ENCODE assay signal across 28 cellular contexts in the genomic region with DNA sequence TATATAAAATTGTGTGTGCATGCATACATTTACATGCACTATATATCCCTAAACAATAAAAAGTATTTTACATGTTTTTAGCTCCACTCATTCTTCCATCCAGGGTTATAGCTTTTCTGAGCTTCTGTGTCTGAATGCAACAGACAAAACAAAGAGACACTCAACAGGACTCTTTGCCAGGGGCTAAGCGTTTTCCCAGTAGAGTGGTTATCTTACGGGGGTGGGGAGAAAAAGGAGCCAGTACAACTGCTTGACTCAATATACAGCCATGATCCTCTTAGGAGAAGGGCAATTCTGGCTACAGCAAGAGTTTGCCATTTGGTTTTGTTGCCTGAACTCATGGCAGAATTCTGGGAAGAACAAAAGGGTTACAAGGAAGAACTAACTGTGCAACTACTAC.
"Had no signal": no experiment of that assay in that cellular context is flagged by ENCODE, and none has a peak within 500 bp of the region (broad histone marks: within the 10 kb centered on the region; RNA-seq: fewer than 3 reads in every experiment).

No MANE protein-coding gene starts in this region.

- H3K4me1 ChIP-seq: left lung, right atrium auricular region, testis, vagina had no signal

- H3K36me3 ChIP-seq: left lung, lower lobe of right lung, ovary, right atrium auricular region, right lobe of liver, thyroid gland, transverse colon, upper lobe of left lung, vagina had no signal

- H3K27ac ChIP-seq: left lung, lower lobe of right lung, ovary, right atrium auricular region, right lobe of liver, testis, thyroid gland, transverse colon, upper lobe of left lung, vagina had no signal

- ATAC-seq: left colon; left lung; lower lobe of right lung; natural killer cell treated with Interleukin-12 subunit alpha and Interleukin-12 subunit beta and Interleukin-15 and Interleukin-18, amount 100 ng/mL, for 72 hours; stimulated activated memory B cell treated with anti-CD40 and anti-IgM and Interleukin-4, amounts not matched to agents 10 μg/mL and 1 μg/mL and 100 μg/mL, for 72 hours; stimulated activated naive CD8-positive, alpha-beta T cell treated with anti-CD3 and anti-CD28 coated beads, Interleukin-15, amount 100 ng/mL, for 72 hours had no signal

- H3K9me3 ChIP-seq: left lung, lower lobe of right lung, ovary, right atrium auricular region, right lobe of liver, testis, thyroid gland, transverse colon, upper lobe of left lung, vagina had no signal

- H3K4me3 Mint-ChIP-seq: immature natural killer cell; naive B cell; natural killer cell treated with Interleukin-12 subunit alpha and Interleukin-12 subunit beta and Interleukin-15 and Interleukin-18, amount 100 ng/mL, for 72 hours; stimulated activated memory B cell treated with anti-CD40 and anti-IgM and Interleukin-4, amounts not matched to agents 10 μg/mL and 1 μg/mL and 100 μg/mL, for 72 hours; stimulated activated naive CD8-positive, alpha-beta T cell treated with anti-CD3 and anti-CD28 coated beads, Interleukin-15, amount 100 ng/mL, for 72 hours had no signal

- H3K4me2 ChIP-seq: smooth muscle cell had no signal

- FAIRE-seq: islet of Langerhans, kidney had no signal

- H3K9me3 Mint-ChIP-seq: immature natural killer cell; naive B cell; natural killer cell treated with Interleukin-12 subunit alpha and Interleukin-12 subunit beta and Interleukin-15 and Interleukin-18, amount 100 ng/mL, for 72 hours; stimulated activated memory B cell treated with anti-CD40 and anti-IgM and Interleukin-4, amounts not matched to agents 10 μg/mL and 1 μg/mL and 100 μg/mL, for 72 hours; stimulated activated naive CD8-positive, alpha-beta T cell treated with anti-CD3 and anti-CD28 coated beads, Interleukin-15, amount 100 ng/mL, for 72 hours had no signal

- H3K4me3 ChIP-seq: left lung, lower lobe of right lung, ovary, right atrium auricular region, right lobe of liver, smooth muscle cell, testis, thyroid gland, transverse colon, upper lobe of left lung, vagina had no signal

- H3K36me3 Mint-ChIP-seq: immature natural killer cell; naive B cell; natural killer cell treated with Interleukin-12 subunit alpha and Interleukin-12 subunit beta and Interleukin-15 and Interleukin-18, amount 100 ng/mL, for 72 hours; stimulated activated memory B cell treated with anti-CD40 and anti-IgM and Interleukin-4, amounts not matched to agents 10 μg/mL and 1 μg/mL and 100 μg/mL, for 72 hours had no signal

- H3K4me1 Mint-ChIP-seq: stimulated activated naive CD8-positive, alpha-beta T cell treated with anti-CD3 and anti-CD28 coated beads, Interleukin-15, amount 100 ng/mL, for 72 hours had no signal

- H3K27me3 Mint-ChIP-seq: naive B cell; natural killer cell treated with Interleukin-12 subunit alpha and Interleukin-12 subunit beta and Interleukin-15 and Interleukin-18, amount 100 ng/mL, for 72 hours; stimulated activated memory B cell treated with anti-CD40 and anti-IgM and Interleukin-4, amounts not matched to agents 10 μg/mL and 1 μg/mL and 100 μg/mL, for 72 hours; stimulated activated naive CD8-positive, alpha-beta T cell treated with anti-CD3 and anti-CD28 coated beads, Interleukin-15, amount 100 ng/mL, for 72 hours had no signal

- DNase-seq: hypothalamus; immature natural killer cell; kidney; left colon; left lung; lower lobe of right lung; mammary epithelial cell; mesenchymal stem cell; naive B cell; ovary; right lobe of liver; stimulated activated CD4-positive, alpha-beta T cell treated with anti-CD3 and anti-CD28 coated beads, Interleukin-1b, Interleukin-23, amount 100 ng/mL, for 48 hours; stimulated activated CD4-positive, alpha-beta T cell treated with anti-CD3 and anti-CD28 coated beads, Interleukin-2, amount 100 ng/mL, for 48 hours; stimulated activated CD4-positive, alpha-beta T cell treated with anti-CD3 and anti-CD28 coated beads, Interleukin-4, amount 100 ng/mL, for 4 hours; stimulated activated CD8-positive, alpha-beta memory T cell treated with anti-CD3 and anti-CD28 coated beads, Interleukin-4, amount 100 ng/mL, for 48 hours; stimulated activated naive CD4-positive, alpha-beta T cell treated with Interleukin-2 at 50 U/mL for 16 hours; stimulated activated naive CD8-positive, alpha-beta T cell treated with anti-CD3 and anti-CD28 coated beads, Interleukin-15, amount 100 ng/mL, for 72 hours; testis; thyroid gland; transverse colon; upper lobe of left lung had no signal

- H3K27ac Mint-ChIP-seq: immature natural killer cell; naive B cell; natural killer cell treated with Interleukin-12 subunit alpha and Interleukin-12 subunit beta and Interleukin-15 and Interleukin-18, amount 100 ng/mL, for 72 hours; progenitor cell of endocrine pancreas; stimulated activated memory B cell treated with anti-CD40 and anti-IgM and Interleukin-4, amounts not matched to agents 10 μg/mL and 1 μg/mL and 100 μg/mL, for 72 hours; stimulated activated naive CD8-positive, alpha-beta T cell treated with anti-CD3 and anti-CD28 coated beads, Interleukin-15, amount 100 ng/mL, for 72 hours had no signal

- H3K27me3 ChIP-seq: left lung, ovary, right atrium auricular region, right lobe of liver, testis, thyroid gland, transverse colon, upper lobe of left lung, vagina had no signal
